In genomic region chr4:39085891-39086290, GRCh38 we compare ENCODE assay signal across 21 cellular contexts. TPM values are rescaled to one million over a fixed set of nuclear protein-coding genes. Genes with fewer than 3 reads are reported as not detected.
A peak's percentile ranks its signal among the peaks of the same experiment; 100 is the strongest.
DNase-seq lines count a peak whose midpoint lies in the region; ATAC-seq and TF ChIP-seq lines count a peak whose summit lies in the region.
"Had no signal": no experiment of that assay in that cellular context is flagged by ENCODE, and none has a peak within 500 bp of the region (broad histone marks: within the 10 kb centered on the region; RNA-seq: fewer than 3 reads in every experiment).

No MANE protein-coding gene starts in this region.

- H3K27me3 Mint-ChIP-seq in MCF 10A (ENCODE audit: insufficient read depth, unreplicated experiment): no peaks in the 10 kb centered on the region
- H3K27me3 Mint-ChIP-seq: activated naive CD8-positive, alpha-beta T cell; B cell; stimulated activated naive CD8-positive, alpha-beta T cell treated with anti-CD3 and anti-CD28 coated beads, Interleukin-15, amount 100 ng/mL, for 72 hours; T-cell; type B pancreatic cell had no signal

- no peaks in the 10 kb centered on the region for H3K9me3 ChIP-seq in MG63
- H3K9me3 ChIP-seq: mucosa of descending colon, neutrophil had no signal

- POLR2A ChIA-PET in MCF 10A (lab: Yijun Ruan, JAX): interaction anchor here (0.6 to 4.6 kb wide), 7 partner anchors 10 to 441 kb away, joined by 3 to 38 read pairs (median 3); partner anchors contain the start of genes UGDH and WDR19

- peaks cover 21% of the 10 kb centered on the region for H3K36me3 Mint-ChIP-seq in MCF 10A (ENCODE audit: insufficient read depth, unreplicated experiment)

- TF ChIP-seq CTCF in MCF 10A (IDR thresholded peaks at IDR 0.05; ENCODE audit: unreplicated experiment): no peak

- CTCF ChIA-PET in MCF 10A (lab: Yijun Ruan, JAX): interaction anchor here (0.7 to 1.0 kb wide), 4 partner anchors 13 to 83 kb away, joined by 3 to 5 read pairs (median 3); no protein-coding TSS in a partner anchor

- no peaks in the 10 kb centered on the region for H3K27me3 ChIP-seq in MG63
- H3K27me3 ChIP-seq: neutrophil had no signal

- H3K36me3 ChIP-seq in MG63: peaks cover 7% of the 10 kb centered on the region; the same call in 1 of the 2 replicates
- H3K36me3 ChIP-seq: neutrophil had no signal

- peak overlapping the region; percentile 25 for H3K4me3 Mint-ChIP-seq in MCF 10A (ENCODE audit: unreplicated experiment)
- H3K4me3 Mint-ChIP-seq: activated naive CD8-positive, alpha-beta T cell; activated T-cell treated with anti-CD3 and anti-CD28 coated beads, Interleukin-2, amount 50 U/mL, for 72 hours; B cell; stimulated activated naive CD8-positive, alpha-beta T cell treated with anti-CD3 and anti-CD28 coated beads, Interleukin-15, amount 100 ng/mL, for 72 hours; T-cell; type B pancreatic cell had no signal

- H3K27ac Mint-ChIP-seq in MCF 10A (ENCODE audit: low read depth, unreplicated experiment): peak overlapping the region; percentile 46
- H3K27ac Mint-ChIP-seq: activated naive CD8-positive, alpha-beta T cell; activated T-cell treated with anti-CD3 and anti-CD28 coated beads, Interleukin-2, amount 50 U/mL, for 72 hours; B cell; stimulated activated naive CD8-positive, alpha-beta T cell treated with anti-CD3 and anti-CD28 coated beads, Interleukin-15, amount 100 ng/mL, for 72 hours; T-cell; type B pancreatic cell had no signal

- intact Hi-C loops in MCF 10A (cut with micrococcal nuclease): loop anchor here (1.0 to 5.0 kb wide), 2 partner anchors 39 to 138 kb away; no protein-coding TSS in a partner anchor

- H3K4me3 ChIP-seq in MG63 (no peak overlapping the region), skeletal muscle cell (ENCODE audit: low read depth, low read length) (no peak overlapping the region)
- H3K4me3 ChIP-seq: mucosa of descending colon had no signal

- DNase-seq in Daoy (ENCODE audit: low read depth) (peak; percentile 84), MG63 (peak; percentile 74), MCF 10A (ENCODE audit: unreplicated experiment) (peak; percentile 83), skeletal muscle cell (ENCODE audit: low read depth) (peak; percentile 3), ureter (ENCODE audit: low spot score) (no peak)
- DNase-seq: activated T-cell treated with anti-CD3 and anti-CD28 coated beads, Interleukin-2, amount 50 U/mL, for 72 hours; dermis blood vessel endothelial cell; NCI-H1092; NCI-H2029 treated with DMSO at 0.1 percent for 48 hours; NCI-H510A; stimulated activated CD4-positive, alpha-beta T cell treated with anti-CD3 and anti-CD28 coated beads, Interleukin-2, amount 100 ng/mL, for 24 hours; stimulated activated naive CD8-positive, alpha-beta T cell treated with anti-CD3 and anti-CD28 coated beads, Interleukin-15, amount 100 ng/mL, for 72 hours; T-cell had no signal

- ATAC-seq in HG03432 (IDR thresholded peaks at IDR 0.05; ENCODE audit: unreplicated experiment) (no peak), HG03175 (IDR thresholded peaks at IDR 0.05; ENCODE audit: unreplicated experiment) (no peak), HG02759 (IDR thresholded peaks at IDR 0.05; ENCODE audit: unreplicated experiment) (no peak)
- ATAC-seq: activated T-cell treated with anti-CD3 and anti-CD28 coated beads, Interleukin-2, amount 50 U/mL, for 72 hours; mucosa of descending colon; stimulated activated naive CD8-positive, alpha-beta T cell treated with anti-CD3 and anti-CD28 coated beads, Interleukin-15, amount 100 ng/mL, for 72 hours; T-cell had no signal

- H3K9me3 Mint-ChIP-seq in MCF 10A (ENCODE audit: unreplicated experiment): no peaks in the 10 kb centered on the region
- H3K9me3 Mint-ChIP-seq: activated T-cell treated with anti-CD3 and anti-CD28 coated beads, Interleukin-2, amount 50 U/mL, for 72 hours; stimulated activated naive CD8-positive, alpha-beta T cell treated with anti-CD3 and anti-CD28 coated beads, Interleukin-15, amount 100 ng/mL, for 72 hours; T-cell; type B pancreatic cell had no signal

- BruUV-seq in MCF 10A (replicated peaks; lab: Mats Ljungman, UMichigan): no TSS peak

- H3K4me1 Mint-ChIP-seq in MCF 10A (ENCODE audit: insufficient read depth, unreplicated experiment): peaks cover 17% of the 10 kb centered on the region
- H3K4me1 Mint-ChIP-seq: B cell, T-cell had no signal

RNA-seq across cellular contexts. Expression of gene KLHL5, which starts 23.9 kb away (rescaled TPM):
- 86.6 and 99.3 TPM in 2 replicates for total RNA-seq in Daoy (2014; rRNA removed; shearing (Covaris generic))
- total RNA-seq in MG63 (2014; rRNA removed; shearing (Covaris generic); ENCODE audit: low replicate concordance): 50.8 and 78.7 TPM in 2 replicates
- 59.2 and 67.7 TPM in 2 replicates for total RNA-seq in MCF 10A (2022)
- 30.8 TPM for total RNA-seq in ureter

RNA-seq across cellular contexts. Expression of gene TMEM156, which starts 53.7 kb away (rescaled TPM):
- 19.3 and 33.7 TPM in 2 replicates for total RNA-seq in Daoy (2014; rRNA removed; shearing (Covaris generic))
- total RNA-seq in MG63 (2014; rRNA removed; shearing (Covaris generic); ENCODE audit: low replicate concordance): 12.1 and 12.2 TPM in 2 replicates
- 5.3 and 7.0 TPM in 2 replicates for total RNA-seq in MCF 10A (2022)
- total RNA-seq in ureter: 0.99 TPM
